Comparison of ENCODE assay signal across 1 cellular context in genomic region chr7:69906309-69906995, GRCh38.
TF ChIP-seq lines count a peak whose summit lies in the region.

No MANE protein-coding gene starts in this region.

TF ChIP-seq in GM12878, 131 proteins besides CTCF, POLR2A, EP300 and RAD21 (continued from another document and continues in another):
- no peak for TF ChIP-seq CEBPZ (IDR thresholded peaks at IDR 0.05; ENCODE audit: low read depth, low read length)
- TF ChIP-seq ZBTB33 (IDR thresholded peaks at IDR 0.05) = peak; percentile 17; the same call in 1 of the 2 replicates
- TF ChIP-seq STAT1 (conservative IDR thresholded peaks at IDR 0.05) = no peak
- peak; percentile 92 for TF ChIP-seq IRF5 (IDR thresholded peaks at IDR 0.05; ENCODE audit: borderline replicate concordance)
- TF ChIP-seq SIX5 (IDR thresholded peaks at IDR 0.05; ENCODE audit: low read depth, low read length, severe bottlenecking) = no peak
- peak; percentile 96 for TF ChIP-seq MLLT1 (IDR thresholded peaks at IDR 0.05)
- no peak for TF ChIP-seq FOS (IDR thresholded peaks at IDR 0.05; ENCODE audit: borderline replicate concordance, extremely low read depth, insufficient read length)
- TF ChIP-seq KLF5 (IDR thresholded peaks at IDR 0.05; ENCODE audit: partially characterized antibody) = peak; percentile 62
- TF ChIP-seq ZNF384 (IDR thresholded peaks at IDR 0.05; ENCODE audit: borderline replicate concordance, low read depth, low read length) = peak; percentile 50; the same call in 1 of the 2 replicates
- peak; percentile 90 for TF ChIP-seq SMAD1 (IDR thresholded peaks at IDR 0.05; ENCODE audit: low read depth, partially characterized antibody)
- TF ChIP-seq PAX8 (IDR thresholded peaks at IDR 0.05) = no peak
- no peak for TF ChIP-seq IRF3 (IDR thresholded peaks at IDR 0.05)
- TF ChIP-seq RCOR1 (conservative IDR thresholded peaks at IDR 0.05; ENCODE audit: low read depth, low read length) = 0 out of 2 replicates have a peak, but pooled peaks have one; percentile 48
- peak; percentile 62; the same call in 1 of the 2 replicates for TF ChIP-seq PML (IDR thresholded peaks at IDR 0.05; ENCODE audit: low read length)
- TF ChIP-seq POU2F2 (IDR thresholded peaks at IDR 0.05; ENCODE audit: borderline replicate concordance, low read depth, low read length) = peak; percentile 92; the same call in 2 of the 3 replicates
- TF ChIP-seq ZSCAN29 (IDR thresholded peaks at IDR 0.05) = no peak
- peak; percentile 87 for TF ChIP-seq ZNF24 (IDR thresholded peaks at IDR 0.05)
- TF ChIP-seq NR2F1 (conservative IDR thresholded peaks at IDR 0.05) = peak; percentile 93
- TF ChIP-seq NBN (IDR thresholded peaks at IDR 0.05) = peak; percentile 98
- TF ChIP-seq ZNF217 (IDR thresholded peaks at IDR 0.05) = no peak
- 0 out of 2 replicates have a peak, but pooled peaks have one; percentile 14 for TF ChIP-seq SMARCA5 (IDR thresholded peaks at IDR 0.05)
- peak; percentile 89 for TF ChIP-seq MEF2A (IDR thresholded peaks at IDR 0.05; ENCODE audit: insufficient read depth, low read depth, low read length)
- peak; percentile 98 to 99 for TF ChIP-seq IKZF2 (IDR thresholded peaks at IDR 0.05)
- no peak for TF ChIP-seq NR2C1 (IDR thresholded peaks at IDR 0.05)
- peak; percentile 67; the same call in 1 of the 2 replicates for TF ChIP-seq MYB (IDR thresholded peaks at IDR 0.05; ENCODE audit: borderline replicate concordance, low read depth, low read length)
- no peak for TF ChIP-seq HCFC1 (IDR thresholded peaks at IDR 0.05; ENCODE audit: low read length)
- no peak for TF ChIP-seq POLR2AphosphoS5 (IDR thresholded peaks at IDR 0.05; ENCODE audit: low read length)
- peak; percentile 94 for TF ChIP-seq BCL3 (IDR thresholded peaks at IDR 0.05; ENCODE audit: borderline replicate concordance, insufficient read depth, low read depth, low read length, poor library complexity, severe bottlenecking)
- peak; percentile 54; the same call in 1 of the 2 replicates for TF ChIP-seq JUNB (IDR thresholded peaks at IDR 0.05)
- no peak for TF ChIP-seq USF1 (IDR thresholded peaks at IDR 0.05; ENCODE audit: borderline replicate concordance, extremely low read length, insufficient read depth, low read depth, low read length)
- TF ChIP-seq KAT2A (conservative IDR thresholded peaks at IDR 0.05; ENCODE audit: control insufficient read depth, low read depth, low read length) = no peak
- TF ChIP-seq ATF7 (IDR thresholded peaks at IDR 0.05; ENCODE audit: low read depth) = peak; percentile 94
- TF ChIP-seq NKRF (conservative IDR thresholded peaks at IDR 0.05) = no peak
- no peak for TF ChIP-seq CEBPB (IDR thresholded peaks at IDR 0.05; ENCODE audit: borderline replicate concordance in 1 of 2, low read depth in 2 of 2, low read length in 2 of 2)
- no peak for TF ChIP-seq BRCA1 (IDR thresholded peaks at IDR 0.05; ENCODE audit: low read depth, low read length)
- TF ChIP-seq SP1 (IDR thresholded peaks at IDR 0.05; ENCODE audit: low read depth, low read length) = peak; percentile 62
- no peak for TF ChIP-seq SUPT20H (IDR thresholded peaks at IDR 0.05; ENCODE audit: borderline replicate concordance, control insufficient read depth, low read depth, low read length)
- TF ChIP-seq RB1 (IDR thresholded peaks at IDR 0.05; ENCODE audit: borderline replicate concordance) = no peak; the same call in 1 of the 2 replicates
- no peak for TF ChIP-seq MYC (IDR thresholded peaks at IDR 0.05; ENCODE audit: insufficient read depth, insufficient read length, insufficient replicate concordance, low read length, severe bottlenecking)
- peak; percentile 62; the same call in 1 of the 2 replicates for TF ChIP-seq JUND (IDR thresholded peaks at IDR 0.05; ENCODE audit: low read depth, low read length)
- TF ChIP-seq ESRRA (IDR thresholded peaks at IDR 0.05; ENCODE audit: low read length) = no peak
- TF ChIP-seq SMC3 (IDR thresholded peaks at IDR 0.05; ENCODE audit: borderline replicate concordance, low read length) = peak; percentile 35; the same call in 1 of the 2 replicates
- TF ChIP-seq FOXK2 (IDR thresholded peaks at IDR 0.05) = no peak; the same call in 1 of the 2 replicates
- no peak for TF ChIP-seq GABPA (IDR thresholded peaks at IDR 0.05; ENCODE audit: low read depth)
- TF ChIP-seq IKZF1 (conservative IDR thresholded peaks at IDR 0.05) = peak; percentile 93
- TF ChIP-seq ZBTB40 (IDR thresholded peaks at IDR 0.05; ENCODE audit: borderline replicate concordance) = no peak; the same call in 1 of the 2 replicates
- no peak for TF ChIP-seq RFX5 (IDR thresholded peaks at IDR 0.05; ENCODE audit: low read depth, low read length)
- TF ChIP-seq SUZ12 (IDR thresholded peaks at IDR 0.05; ENCODE audit: unreplicated experiment) = no peak
- TF ChIP-seq CHD4 (IDR thresholded peaks at IDR 0.05) = no peak
- TF ChIP-seq MTA3 (IDR thresholded peaks at IDR 0.05; ENCODE audit: borderline replicate concordance, low read length) = peak; percentile 90; the same call in 1 of the 2 replicates
